ENCODE assay signal across 8 cellular contexts in genomic region chr2:164896634-164897033, GRCh38. TPM values are rescaled to one million over a fixed set of nuclear protein-coding genes. Genes with fewer than 3 reads are reported as not detected.
DNase-seq lines count a peak whose midpoint lies in the region; ATAC-seq, FAIRE-seq and TF ChIP-seq lines count a peak whose summit lies in the region.

No MANE protein-coding gene starts in this region.

- TF ChIP-seq RAD21 in HepG2 (CRISPR knock-in tag; IDR thresholded peaks at IDR 0.05), result no peak

- H3K27me3 ChIP-seq in HepG2 (ENCODE audit: control insufficient read depth in 1 of 2, insufficient read depth in 2 of 2, low read length in 2 of 2), result no peaks in the 10 kb centered on the region

- intact Hi-C loops in HepG2 (cut with micrococcal nuclease; ENCODE audit: unreplicated experiment) (loop anchor here (5.0 kb wide), 1 partner anchor 54 kb away; the partner anchor contains the start of gene COBLL1), posterior cingulate gyrus (cut with DNase I) (no loop called here)

- no peak for DNase-seq in activated CD4-positive, CD25-positive, alpha-beta regulatory T cell treated with anti-CD3 and anti-CD28 coated beads, Interleukin-2, amount 50 U/mL, for 72 hours
- DNase-seq in OCI-M1 (lab: John Stamatoyannopoulos, UW) (peak; percentile 65), HepG2 (ENCODE audit: low spot score) (peak; percentile 63), mesenteric fat pad (ENCODE audit: low spot score) (no peak), UCSD-AML1 (lab: John Stamatoyannopoulos, UW; ENCODE audit: unreplicated experiment) (no peak), posterior cingulate gyrus (no peak)

- no peaks in the 10 kb centered on the region for H3K79me2 ChIP-seq in HepG2 (ENCODE audit: insufficient read depth, low read length)

- H3K27ac ChIP-seq in HepG2 (ENCODE audit: extremely low read length, insufficient read depth, low read length), result peak overlapping the region; percentile 41

- H2AFZ ChIP-seq in HepG2 (ENCODE audit: low read length), result no peak overlapping the region

- no peak; a peak in 1 of 4 replicates for TF ChIP-seq EP300 in HepG2 (IDR thresholded peaks at IDR 0.05; ENCODE audit: low read depth in 2 of 2, low read length in 2 of 2)
- TF ChIP-seq EP300 in HepG2 (CRISPR knock-in tag; IDR thresholded peaks at IDR 0.05; ENCODE audit: borderline replicate concordance), result no peak

- no peak for TF ChIP-seq POLR2A in HepG2 (IDR thresholded peaks at IDR 0.05; ENCODE audit: insufficient read depth in 1 of 2, low read depth in 2 of 2, low read length in 2 of 2)

- 77% methylated on average over 1 of the region's 1 CpG for WGBS in HepG2 (ENCODE audit: low lambda C conversion rate)

- BruUV-seq in HepG2 (replicated peaks; lab: Mats Ljungman, UMichigan), result no TSS peak

- POLR2A ChIA-PET in HepG2 (lab: Yijun Ruan, JAX), result interaction anchor here (1.3 to 2.1 kb wide), 6 partner anchors 8 to 55 kb away, joined by 4 to 14 read pairs (median 6); partner anchors contain the start of gene COBLL1

- peak; percentile 85 to 89 for ATAC-seq in activated CD4-positive, CD25-positive, alpha-beta regulatory T cell treated with anti-CD3 and anti-CD28 coated beads, Interleukin-2, amount 50 U/mL, for 24 hours
- ATAC-seq in HG02885 (IDR thresholded peaks at IDR 0.05; ENCODE audit: poor library complexity, unreplicated experiment) (peak; percentile 98), HepG2 (peak; percentile 69; the same call in 2 of the 3 replicates)

- peaks cover 34% of the 10 kb centered on the region for H3K4me1 ChIP-seq in HepG2 (ENCODE audit: insufficient read depth, low read length)

- H3K4me3 ChIP-seq in HepG2 (replicated peaks in 1 of 3; ENCODE audit: insufficient read depth in 1 of 3, low read depth in 2 of 3, low read length in 3 of 3), result no peak overlapping the region

- in situ Hi-C loops in HepG2 (cut with HindIII; ENCODE audit: extremely low pct_ligation_motif_present, low pct_unique_long_range_greater_than_20kb), result no loop called here

- no peak for FAIRE-seq in HepG2 (lab: Jason Lieb, UNC)

- CTCF ChIA-PET in HepG2 (lab: Yijun Ruan, JAX; ENCODE audit: low intra/inter-chr PET ratio, low total read pairs), result no interaction called here

- H3K9me3 ChIP-seq in HepG2 (ENCODE audit: low read length), result no peaks in the 10 kb centered on the region

- no peak for TF ChIP-seq CTCF in HepG2 (CRISPR knock-in tag; IDR thresholded peaks at IDR 0.05)

- no peak overlapping the region for H3K4me2 ChIP-seq in HepG2 (ENCODE audit: low read depth, low read length)

- H3K36me3 ChIP-seq in HepG2 (replicated peaks in 1 of 2; ENCODE audit: control insufficient read depth in 1 of 2, insufficient read depth in 2 of 2, low read length in 2 of 2), result no peaks in the 10 kb centered on the region

- no peaks in the 10 kb centered on the region for H4K20me1 ChIP-seq in HepG2 (ENCODE audit: insufficient read depth, low read length)

- no peak overlapping the region for H3K9ac ChIP-seq in HepG2 (ENCODE audit: insufficient read depth, low read depth, low read length)

TF ChIP-seq in HepG2, 621 proteins besides CTCF, POLR2A, EP300 and RAD21 (continues in another document):
- no peak for TF ChIP-seq ZNF501 (CRISPR knock-in tag; IDR thresholded peaks at IDR 0.05)
- peak; percentile 83; the same call in 1 of the 2 replicates for TF ChIP-seq HOMEZ (CRISPR knock-in tag; IDR thresholded peaks at IDR 0.05; ENCODE audit: low read depth)
- TF ChIP-seq ELF3 (CRISPR knock-in tag; IDR thresholded peaks at IDR 0.05), result peak; percentile 83
- no peak for TF ChIP-seq ZNF281 (CRISPR knock-in tag; IDR thresholded peaks at IDR 0.05; ENCODE audit: borderline replicate concordance)
- TF ChIP-seq, protein P1, sequence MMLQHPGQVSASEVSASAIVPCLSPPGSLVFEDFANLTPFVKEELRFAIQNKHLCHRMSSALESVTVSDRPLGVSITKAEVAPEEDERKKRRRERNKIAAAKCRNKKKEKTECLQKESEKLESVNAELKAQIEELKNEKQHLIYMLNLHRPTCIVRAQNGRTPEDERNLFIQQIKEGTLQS (CRISPR knock-in tag; IDR thresholded peaks at IDR 0.05), result peak; percentile 55; the same call in 1 of the 2 replicates

RNA-seq across cellular contexts. Expression of gene COBLL1, which starts 55.0 kb away (rescaled TPM):
- 85.4 and 86.8 TPM in 2 replicates for total RNA-seq in HepG2 (2016; rRNA removed; fragmentation: Illumina TruSeq; extraction: Trizol)
- total RNA-seq in HepG2 (2016; cell fraction: cytosol; rRNA removed; fragmentation: Illumina TruSeq; extraction: Trizol; ENCODE audit: low read depth), result 35.1 and 42.3 TPM in 2 replicates
- 73.7 and 77.7 TPM in 2 replicates for total RNA-seq in HepG2 (2016; cell fraction: insoluble cytoplasmic fraction; rRNA removed; fragmentation: Illumina TruSeq; extraction: Trizol)
- 71.4 and 76.7 TPM in 2 replicates for total RNA-seq in HepG2 (2016; cell fraction: membrane; rRNA removed; fragmentation: Illumina TruSeq; extraction: Trizol)
- 248 and 259 TPM in 2 replicates for total RNA-seq in HepG2 (2016; cell fraction: nucleus; rRNA removed; fragmentation: Illumina TruSeq; extraction: Trizol)
- 24.8 and 32.6 TPM in 2 replicates for polyA plus RNA-seq in HepG2 (2011; rRNA removed)
- polyA plus RNA-seq in HepG2 (2011; cell fraction: cytosol; rRNA removed), result 19.5 and 26.5 TPM in 2 replicates
- 33.4 and 41.2 TPM in 2 replicates for polyA plus RNA-seq in HepG2 (2011; cell fraction: nucleus; rRNA removed)
- polyA plus RNA-seq in HepG2 (2012), result 31.4 and 38.1 TPM in 2 replicates
- 6.4 and 6.8 TPM in 2 replicates for polyA plus RNA-seq in HepG2 (2016; cell fraction: cytosol; fragmentation: Illumina TruSeq; extraction: Trizol; ENCODE audit: low read depth)
- 88.1 and 93.4 TPM in 2 replicates for polyA plus RNA-seq in HepG2 (2016; cell fraction: insoluble cytoplasmic fraction; fragmentation: Illumina TruSeq; extraction: Trizol; ENCODE audit: low read depth)
- polyA plus RNA-seq in HepG2 (2016; cell fraction: membrane; fragmentation: Illumina TruSeq; extraction: Trizol; ENCODE audit: low read depth), result 23.7 and 27.6 TPM in 2 replicates
- polyA plus RNA-seq in HepG2 (2016; cell fraction: nucleus; fragmentation: Illumina TruSeq; extraction: Trizol; ENCODE audit: insufficient read depth, low read depth), result 92.3 and 103 TPM in 2 replicates
- polyA minus RNA-seq in HepG2 (2011; rRNA and poly(A)+ RNA removed; ENCODE audit: low replicate concordance), result 16.0 and 59.5 TPM in 2 replicates
- polyA minus RNA-seq in HepG2 (2011; cell fraction: cytosol; rRNA and poly(A)+ RNA removed), result 45.9 and 59.2 TPM in 2 replicates
- 337 and 403 TPM in 2 replicates for polyA minus RNA-seq in HepG2 (2011; cell fraction: nucleus; rRNA and poly(A)+ RNA removed)
- total RNA-seq in mesenteric fat pad, result 85.9 TPM

RNA-seq across cellular contexts. Expression of gene SLC38A11, which starts 58.7 kb away (rescaled TPM):
- 9.2 and 14.0 TPM in 2 replicates for total RNA-seq in HepG2 (2016; rRNA removed; fragmentation: Illumina TruSeq; extraction: Trizol)
- 7.5 and 10.8 TPM in 2 replicates for total RNA-seq in HepG2 (2016; cell fraction: cytosol; rRNA removed; fragmentation: Illumina TruSeq; extraction: Trizol; ENCODE audit: low read depth)
- total RNA-seq in HepG2 (2016; cell fraction: insoluble cytoplasmic fraction; rRNA removed; fragmentation: Illumina TruSeq; extraction: Trizol), result 10.8 and 11.2 TPM in 2 replicates
- 8.8 and 10.3 TPM in 2 replicates for total RNA-seq in HepG2 (2016; cell fraction: membrane; rRNA removed; fragmentation: Illumina TruSeq; extraction: Trizol)
- total RNA-seq in HepG2 (2016; cell fraction: nucleus; rRNA removed; fragmentation: Illumina TruSeq; extraction: Trizol), result 23.6 and 26.3 TPM in 2 replicates
- polyA plus RNA-seq in HepG2 (2011; rRNA removed), result 9.0 and 14.3 TPM in 2 replicates
- 4.6 and 5.6 TPM in 2 replicates for polyA plus RNA-seq in HepG2 (2011; cell fraction: cytosol; rRNA removed)
- 15.7 and 18.0 TPM in 2 replicates for polyA plus RNA-seq in HepG2 (2011; cell fraction: nucleus; rRNA removed)
- polyA plus RNA-seq in HepG2 (2012), result 11.1 and 18.8 TPM in 2 replicates
- 1.8 and 2.2 TPM in 2 replicates for polyA plus RNA-seq in HepG2 (2016; cell fraction: cytosol; fragmentation: Illumina TruSeq; extraction: Trizol; ENCODE audit: low read depth)
- 7.5 and 13.3 TPM in 2 replicates for polyA plus RNA-seq in HepG2 (2016; cell fraction: insoluble cytoplasmic fraction; fragmentation: Illumina TruSeq; extraction: Trizol; ENCODE audit: low read depth)
- polyA plus RNA-seq in HepG2 (2016; cell fraction: membrane; fragmentation: Illumina TruSeq; extraction: Trizol; ENCODE audit: low read depth), result 1.5 and 3.0 TPM in 2 replicates
- 29.4 and 32.8 TPM in 2 replicates for polyA plus RNA-seq in HepG2 (2016; cell fraction: nucleus; fragmentation: Illumina TruSeq; extraction: Trizol; ENCODE audit: insufficient read depth, low read depth)
- 10.0 TPM in 1 of 2 replicates, not detected in the other for polyA minus RNA-seq in HepG2 (2011; rRNA and poly(A)+ RNA removed; ENCODE audit: low replicate concordance)
- 5.0 and 5.3 TPM in 2 replicates for polyA minus RNA-seq in HepG2 (2011; cell fraction: cytosol; rRNA and poly(A)+ RNA removed)
- polyA minus RNA-seq in HepG2 (2011; cell fraction: nucleus; rRNA and poly(A)+ RNA removed), result 27.4 and 31.1 TPM in 2 replicates
- 1.1 TPM for total RNA-seq in mesenteric fat pad

Comparison
In these comparisons a context has a peak if more than half of its experiments do, and no peak if none do; other contexts are left out.
1. DNase-seq: peak in OCI-M1 (single experiment) and HepG2 (single experiment); none in activated CD4-positive, CD25-positive, alpha-beta regulatory T cell treated with anti-CD3 and anti-CD28 coated beads, Interleukin-2, amount 50 U/mL, for 72 hours (single experiment), mesenteric fat pad (single experiment), UCSD-AML1 (single experiment) and posterior cingulate gyrus (0 of 10).
2. Peak in every context shown above with its lines, with median percentiles within 50 percentile points of each other: ATAC-seq.